In the genomic region with DNA sequence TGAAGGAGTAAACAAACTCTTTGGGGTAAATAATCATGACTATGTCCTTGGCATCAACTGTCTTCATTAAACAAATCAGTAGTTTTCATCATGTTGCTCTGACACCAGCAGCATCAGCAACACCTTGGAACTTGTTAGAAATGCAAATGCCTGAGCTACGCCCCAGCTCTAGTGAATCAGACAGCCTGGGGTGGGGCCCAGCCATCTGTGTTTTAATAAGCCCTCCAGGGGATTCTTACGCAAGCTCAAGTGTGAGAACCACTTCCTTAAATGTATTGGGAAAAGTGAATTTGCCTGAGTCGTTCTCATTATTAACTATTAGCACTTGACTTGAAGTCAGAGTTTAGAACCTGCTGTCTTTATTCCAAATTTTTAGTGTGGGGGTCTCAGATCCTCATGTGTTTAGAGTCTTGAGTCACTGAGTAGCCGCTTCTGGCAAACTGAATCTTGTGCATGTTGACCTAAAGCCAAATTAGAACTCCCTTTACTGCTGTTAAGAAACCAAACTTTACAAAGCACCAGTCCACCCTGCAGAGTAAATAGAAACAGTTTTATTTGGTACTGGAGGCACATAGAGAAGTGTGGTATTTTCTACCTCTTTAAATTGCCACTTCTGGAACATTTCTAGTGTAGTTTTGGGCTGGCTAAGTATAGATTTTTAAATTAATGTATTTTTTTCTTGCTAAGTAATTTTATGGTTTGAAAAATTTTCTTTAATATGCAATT, we compare ENCODE assay signal across 1 cellular context.
TF ChIP-seq lines count a peak whose summit lies in the region.

No MANE protein-coding gene starts in this region.

TF ChIP-seq in GM23338, 12 proteins besides CTCF, POLR2A, EP300 and RAD21 (continued from another document):
- TF ChIP-seq, protein P1, sequence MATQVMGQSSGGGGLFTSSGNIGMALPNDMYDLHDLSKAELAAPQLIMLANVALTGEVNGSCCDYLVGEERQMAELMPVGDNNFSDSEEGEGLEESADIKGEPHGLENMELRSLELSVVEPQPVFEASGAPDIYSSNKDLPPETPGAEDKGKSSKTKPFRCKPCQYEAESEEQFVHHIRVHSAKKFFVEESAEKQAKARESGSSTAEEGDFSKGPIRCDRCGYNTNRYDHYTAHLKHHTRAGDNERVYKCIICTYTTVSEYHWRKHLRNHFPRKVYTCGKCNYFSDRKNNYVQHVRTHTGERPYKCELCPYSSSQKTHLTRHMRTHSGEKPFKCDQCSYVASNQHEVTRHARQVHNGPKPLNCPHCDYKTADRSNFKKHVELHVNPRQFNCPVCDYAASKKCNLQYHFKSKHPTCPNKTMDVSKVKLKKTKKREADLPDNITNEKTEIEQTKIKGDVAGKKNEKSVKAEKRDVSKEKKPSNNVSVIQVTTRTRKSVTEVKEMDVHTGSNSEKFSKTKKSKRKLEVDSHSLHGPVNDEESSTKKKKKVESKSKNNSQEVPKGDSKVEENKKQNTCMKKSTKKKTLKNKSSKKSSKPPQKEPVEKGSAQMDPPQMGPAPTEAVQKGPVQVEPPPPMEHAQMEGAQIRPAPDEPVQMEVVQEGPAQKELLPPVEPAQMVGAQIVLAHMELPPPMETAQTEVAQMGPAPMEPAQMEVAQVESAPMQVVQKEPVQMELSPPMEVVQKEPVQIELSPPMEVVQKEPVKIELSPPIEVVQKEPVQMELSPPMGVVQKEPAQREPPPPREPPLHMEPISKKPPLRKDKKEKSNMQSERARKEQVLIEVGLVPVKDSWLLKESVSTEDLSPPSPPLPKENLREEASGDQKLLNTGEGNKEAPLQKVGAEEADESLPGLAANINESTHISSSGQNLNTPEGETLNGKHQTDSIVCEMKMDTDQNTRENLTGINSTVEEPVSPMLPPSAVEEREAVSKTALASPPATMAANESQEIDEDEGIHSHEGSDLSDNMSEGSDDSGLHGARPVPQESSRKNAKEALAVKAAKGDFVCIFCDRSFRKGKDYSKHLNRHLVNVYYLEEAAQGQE (IDR thresholded peaks at IDR 0.05; ENCODE audit: unreplicated experiment), result no peak
- no peak for TF ChIP-seq ZNF331 (CRISPR knock-in tag; IDR thresholded peaks at IDR 0.05; ENCODE audit: low read depth)
- TF ChIP-seq EZH2phosphoT487 (IDR thresholded peaks at IDR 0.05; ENCODE audit: unreplicated experiment), result no peak
- no peak for TF ChIP-seq CREB1 (CRISPR knock-in tag; IDR thresholded peaks at IDR 0.05; ENCODE audit: low read depth)
- no peak for TF ChIP-seq JUNB (IDR thresholded peaks at IDR 0.05; ENCODE audit: unreplicated experiment)
- no peak for TF ChIP-seq POLR2AphosphoS5 (IDR thresholded peaks at IDR 0.05; ENCODE audit: low read depth)
- TF ChIP-seq STAT1 (IDR thresholded peaks at IDR 0.05; ENCODE audit: unreplicated experiment), result no peak
TF ChIP-seq in GM23338: peak in this region for 0.
